In genomic region chr17:75940727-75941441, GRCh38 we compare ENCODE assay signal across 1 cellular context.
TF ChIP-seq lines count a peak whose summit lies in the region.

A gene with protein sequence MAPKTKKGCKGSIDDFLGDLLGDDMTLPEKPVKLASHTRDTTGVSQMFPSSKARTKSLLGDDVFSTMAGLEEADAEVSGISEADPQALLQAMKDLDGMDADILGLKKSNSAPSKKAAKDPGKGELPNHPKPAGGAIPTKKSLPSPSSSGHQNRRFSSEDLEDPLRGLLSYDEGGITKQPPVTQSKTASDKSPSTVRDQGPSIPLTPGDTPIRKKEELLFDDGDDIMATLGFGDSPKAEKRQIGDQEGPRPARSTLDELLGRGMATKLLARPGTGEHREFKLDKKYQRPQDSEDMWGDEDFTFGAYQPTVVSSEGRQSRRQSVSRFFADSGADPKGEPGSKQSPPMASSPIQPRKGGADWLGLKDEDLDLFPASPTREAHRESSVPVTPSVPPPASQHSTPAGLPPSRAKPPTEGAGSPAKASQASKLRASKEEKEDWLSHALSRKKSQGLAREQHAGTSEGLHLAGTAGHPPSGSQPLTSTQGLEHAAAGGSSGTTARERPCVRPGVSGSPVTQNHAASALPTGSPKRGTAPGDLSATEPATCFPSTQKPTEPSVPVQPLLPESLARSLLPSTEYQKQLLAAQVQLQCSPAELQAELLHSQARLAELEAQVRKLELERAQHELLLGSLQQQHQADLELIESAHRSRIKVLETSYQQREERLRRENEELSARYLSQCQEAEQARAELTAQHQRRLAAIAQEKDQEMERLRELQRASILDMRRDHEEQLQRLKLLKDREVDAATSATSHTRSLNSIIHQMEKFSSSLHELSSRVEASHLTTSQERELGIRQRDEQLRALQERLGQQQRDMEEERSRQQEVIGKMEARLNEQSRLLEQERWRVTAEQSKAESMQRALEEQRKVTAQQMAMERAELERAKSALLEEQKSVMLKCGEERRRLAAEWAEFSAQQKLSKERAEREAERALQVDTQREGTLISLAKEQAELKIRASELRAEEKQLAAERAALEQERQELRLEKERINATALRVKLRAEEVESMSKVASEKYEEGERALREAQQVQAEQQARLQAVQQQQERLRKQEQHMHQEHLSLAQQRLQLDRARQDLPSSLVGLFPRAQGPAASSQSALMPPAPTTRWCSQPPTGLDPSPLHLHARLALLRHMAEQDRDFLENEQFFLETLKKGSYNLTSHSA (minus strand): TSS chr17:75941042. CDS start chr17:75938149, 2,893 bp downstream.

TF ChIP-seq in HepG2, 621 proteins besides CTCF, POLR2A, EP300 and RAD21 (continued from another document and continues in another):
- TF ChIP-seq, protein P1, sequence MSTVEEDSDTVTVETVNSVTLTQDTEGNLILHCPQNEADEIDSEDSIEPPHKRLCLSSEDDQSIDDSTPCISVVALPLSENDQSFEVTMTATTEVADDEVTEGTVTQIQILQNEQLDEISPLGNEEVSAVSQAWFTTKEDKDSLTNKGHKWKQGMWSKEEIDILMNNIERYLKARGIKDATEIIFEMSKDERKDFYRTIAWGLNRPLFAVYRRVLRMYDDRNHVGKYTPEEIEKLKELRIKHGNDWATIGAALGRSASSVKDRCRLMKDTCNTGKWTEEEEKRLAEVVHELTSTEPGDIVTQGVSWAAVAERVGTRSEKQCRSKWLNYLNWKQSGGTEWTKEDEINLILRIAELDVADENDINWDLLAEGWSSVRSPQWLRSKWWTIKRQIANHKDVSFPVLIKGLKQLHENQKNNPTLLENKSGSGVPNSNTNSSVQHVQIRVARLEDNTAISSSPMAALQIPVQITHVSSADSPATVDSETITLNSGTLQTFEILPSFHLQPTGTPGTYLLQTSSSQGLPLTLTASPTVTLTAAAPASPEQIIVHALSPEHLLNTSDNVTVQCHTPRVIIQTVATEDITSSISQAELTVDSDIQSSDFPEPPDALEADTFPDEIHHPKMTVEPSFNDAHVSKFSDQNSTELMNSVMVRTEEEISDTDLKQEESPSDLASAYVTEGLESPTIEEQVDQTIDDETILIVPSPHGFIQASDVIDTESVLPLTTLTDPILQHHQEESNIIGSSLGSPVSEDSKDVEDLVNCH (CRISPR knock-in tag; IDR thresholded peaks at IDR 0.05): 0 out of 2 replicates have a peak, but pooled peaks have one; percentile 56
- TF ChIP-seq IKZF1 (IDR thresholded peaks at IDR 0.05) (no peak), ZNF451 (CRISPR knock-in tag; IDR thresholded peaks at IDR 0.05) (peak; percentile 83; the same call in 1 of the 2 replicates), ZNF235 (CRISPR knock-in tag; IDR thresholded peaks at IDR 0.05; ENCODE audit: borderline replicate concordance) (peak; percentile 99), RERE (CRISPR knock-in tag; IDR thresholded peaks at IDR 0.05; ENCODE audit: low read depth) (peak; percentile 39; the same call in 1 of the 2 replicates), FOXO1 (CRISPR knock-in tag; IDR thresholded peaks at IDR 0.05) (peak; percentile 64; the same call in 1 of the 2 replicates), ZNF367 (CRISPR knock-in tag; IDR thresholded peaks at IDR 0.05; ENCODE audit: borderline replicate concordance) (peak; percentile 41; the same call in 1 of the 2 replicates), NFE2 (CRISPR knock-in tag; IDR thresholded peaks at IDR 0.05) (no peak), ZNF724P (CRISPR knock-in tag; IDR thresholded peaks at IDR 0.05; ENCODE audit: borderline replicate concordance) (peak; percentile 88; the same call in 1 of the 2 replicates), DNMT3B (CRISPR knock-in tag; conservative IDR thresholded peaks at IDR 0.05) (no peak), NR3C1 (CRISPR knock-in tag; IDR thresholded peaks at IDR 0.05) (no peak), CBX2 (IDR thresholded peaks at IDR 0.05; ENCODE audit: low read depth, low read length) (no peak), CBX2 (CRISPR knock-in tag; IDR thresholded peaks at IDR 0.05; ENCODE audit: low read depth) (no peak), ATM (IDR thresholded peaks at IDR 0.05; ENCODE audit: borderline replicate concordance) (no peak), ZNF564 (CRISPR knock-in tag; IDR thresholded peaks at IDR 0.05) (peak; percentile 77; the same call in 1 of the 2 replicates), SMARCE1 (IDR thresholded peaks at IDR 0.05; ENCODE audit: borderline replicate concordance) (no peak), NONO (IDR thresholded peaks at IDR 0.05) (no peak), NONO (CRISPR knock-in tag; conservative IDR thresholded peaks at IDR 0.05) (peak; percentile 98), NFYB (CRISPR knock-in tag; IDR thresholded peaks at IDR 0.05) (peak; percentile 53; the same call in 1 of the 2 replicates), ATRX (CRISPR knock-in tag; IDR thresholded peaks at IDR 0.05; ENCODE audit: borderline replicate concordance) (0 out of 2 replicates have a peak, but pooled peaks have one; percentile 51), NFAT5 (CRISPR knock-in tag; IDR thresholded peaks at IDR 0.05) (0 out of 2 replicates have a peak, but pooled peaks have one; percentile 15), ZNF362 (CRISPR knock-in tag; IDR thresholded peaks at IDR 0.05; ENCODE audit: borderline replicate concordance) (peak; percentile 0; the same call in 1 of the 2 replicates), TCF12 (IDR thresholded peaks at IDR 0.05) (no peak), TCF12 (CRISPR knock-in tag; IDR thresholded peaks at IDR 0.05) (peak; percentile 85), MAX (IDR thresholded peaks at IDR 0.05) (peak; percentile 97), HNF4A (CRISPR knock-in tag; IDR thresholded peaks at IDR 0.05) (peak; percentile 27), IRX3 (CRISPR knock-in tag; IDR thresholded peaks at IDR 0.05; ENCODE audit: borderline replicate concordance, low read depth) (0 out of 2 replicates have a peak, but pooled peaks have one; percentile 28), KLF11 (CRISPR knock-in tag; IDR thresholded peaks at IDR 0.05) (peak; percentile 93), TFDP1 (CRISPR knock-in tag; IDR thresholded peaks at IDR 0.05; ENCODE audit: borderline replicate concordance) (peak; percentile 97), SMAD1 (CRISPR knock-in tag; IDR thresholded peaks at IDR 0.05; ENCODE audit: borderline replicate concordance, low read depth) (peak; percentile 85; the same call in 1 of the 2 replicates), ZNF317 (CRISPR knock-in tag; IDR thresholded peaks at IDR 0.05) (peak; percentile 89), ZNF670 (CRISPR knock-in tag; IDR thresholded peaks at IDR 0.05; ENCODE audit: borderline replicate concordance) (no peak)
- TF ChIP-seq, protein P2, sequence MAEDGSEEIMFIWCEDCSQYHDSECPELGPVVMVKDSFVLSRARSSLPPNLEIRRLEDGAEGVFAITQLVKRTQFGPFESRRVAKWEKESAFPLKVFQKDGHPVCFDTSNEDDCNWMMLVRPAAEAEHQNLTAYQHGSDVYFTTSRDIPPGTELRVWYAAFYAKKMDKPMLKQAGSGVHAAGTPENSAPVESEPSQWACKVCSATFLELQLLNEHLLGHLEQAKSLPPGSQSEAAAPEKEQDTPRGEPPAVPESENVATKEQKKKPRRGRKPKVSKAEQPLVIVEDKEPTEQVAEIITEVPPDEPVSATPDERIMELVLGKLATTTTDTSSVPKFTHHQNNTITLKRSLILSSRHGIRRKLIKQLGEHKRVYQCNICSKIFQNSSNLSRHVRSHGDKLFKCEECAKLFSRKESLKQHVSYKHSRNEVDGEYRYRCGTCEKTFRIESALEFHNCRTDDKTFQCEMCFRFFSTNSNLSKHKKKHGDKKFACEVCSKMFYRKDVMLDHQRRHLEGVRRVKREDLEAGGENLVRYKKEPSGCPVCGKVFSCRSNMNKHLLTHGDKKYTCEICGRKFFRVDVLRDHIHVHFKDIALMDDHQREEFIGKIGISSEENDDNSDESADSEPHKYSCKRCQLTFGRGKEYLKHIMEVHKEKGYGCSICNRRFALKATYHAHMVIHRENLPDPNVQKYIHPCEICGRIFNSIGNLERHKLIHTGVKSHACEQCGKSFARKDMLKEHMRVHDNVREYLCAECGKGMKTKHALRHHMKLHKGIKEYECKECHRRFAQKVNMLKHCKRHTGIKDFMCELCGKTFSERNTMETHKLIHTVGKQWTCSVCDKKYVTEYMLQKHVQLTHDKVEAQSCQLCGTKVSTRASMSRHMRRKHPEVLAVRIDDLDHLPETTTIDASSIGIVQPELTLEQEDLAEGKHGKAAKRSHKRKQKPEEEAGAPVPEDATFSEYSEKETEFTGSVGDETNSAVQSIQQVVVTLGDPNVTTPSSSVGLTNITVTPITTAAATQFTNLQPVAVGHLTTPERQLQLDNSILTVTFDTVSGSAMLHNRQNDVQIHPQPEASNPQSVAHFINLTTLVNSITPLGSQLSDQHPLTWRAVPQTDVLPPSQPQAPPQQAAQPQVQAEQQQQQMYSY (CRISPR knock-in tag; IDR thresholded peaks at IDR 0.05): peak; percentile 88; the same call in 1 of the 2 replicates
